Comparison of ENCODE assay signal across 39 cellular contexts in genomic region chr14:37610945-37611523, GRCh38. TPM values are rescaled to one million over a fixed set of nuclear protein-coding genes. Genes with fewer than 3 reads are reported as not detected.
DNase-seq lines count a peak whose midpoint lies in the region; ATAC-seq, FAIRE-seq and TF ChIP-seq lines count a peak whose summit lies in the region.
"Had no signal": no experiment of that assay in that cellular context is flagged by ENCODE, and none has a peak within 500 bp of the region (broad histone marks: within the 10 kb centered on the region; RNA-seq: fewer than 3 reads in every experiment).

No MANE protein-coding gene starts in this region.

- POLR2A ChIA-PET in HepG2 (lab: Yijun Ruan, JAX), result interaction anchor here (3.6 kb wide), 1 partner anchor 16 kb away, joined by 13 read pairs; the partner anchor contains the start of genes FOXA1 and TTC6

- H3K4me3 ChIP-seq in HepG2 (replicated peaks in 1 of 3; ENCODE audit: insufficient read depth in 1 of 3, low read depth in 2 of 3, low read length in 3 of 3) (no peak overlapping the region), upper lobe of right lung (no peak overlapping the region)
- H3K4me3 ChIP-seq: colonic mucosa, esophagus muscularis mucosa, GM23248, right atrium auricular region had no signal

- no peaks in the 10 kb centered on the region for H3K4me1 Mint-ChIP-seq in activated T-cell treated with anti-CD3 and anti-CD28 coated beads, Interleukin-2, amount 50 U/mL, for 72 hours (ENCODE audit: low read depth)
- no peaks in the 10 kb centered on the region for H3K4me1 Mint-ChIP-seq in activated T-cell treated with anti-CD3 and anti-CD28 coated beads, Interleukin-2, amount 50 U/mL, for 4 hours (ENCODE audit: low read depth)
- peaks cover 5% of the 10 kb centered on the region for H3K4me1 Mint-ChIP-seq in endothelial cell (ENCODE audit: unreplicated experiment)
- H3K4me1 Mint-ChIP-seq: activated naive CD8-positive, alpha-beta T cell treated with anti-CD3 and anti-CD28 coated beads, Interleukin-2, amount 10 ng/mL, durations not matched to agents 7 days and 5 days; brain; IgD-negative memory B cell; stimulated activated effector memory CD8-positive, alpha-beta T cell treated with anti-CD3 and anti-CD28 coated beads, Interleukin-12 subunit alpha, Interleukin-12 subunit beta, amount 100 ng/mL, for 72 hours had no signal

- peaks cover 7 to 20% of the 10 kb centered on the region in 2 donors for H3K36me3 Mint-ChIP-seq in activated T-cell treated with anti-CD3 and anti-CD28 coated beads, Interleukin-2, amount 50 U/mL, for 72 hours (ENCODE audit: insufficient read depth in 2 of 2)
- peaks cover 2% of the 10 kb centered on the region for H3K36me3 Mint-ChIP-seq in activated T-cell treated with anti-CD3 and anti-CD28 coated beads, Interleukin-2, amount 50 U/mL, for 4 hours (ENCODE audit: insufficient read depth)
- peaks cover 17% of the 10 kb centered on the region for H3K36me3 Mint-ChIP-seq in endothelial cell (ENCODE audit: low read depth, unreplicated experiment)
- H3K36me3 Mint-ChIP-seq: activated naive CD8-positive, alpha-beta T cell treated with anti-CD3 and anti-CD28 coated beads, Interleukin-2, amount 10 ng/mL, durations not matched to agents 7 days and 5 days; brain; IgD-negative memory B cell; stimulated activated effector memory CD8-positive, alpha-beta T cell treated with anti-CD3 and anti-CD28 coated beads, Interleukin-12 subunit alpha, Interleukin-12 subunit beta, amount 100 ng/mL, for 72 hours had no signal

- TF ChIP-seq CTCF in endothelial cell (IDR thresholded peaks at IDR 0.05; ENCODE audit: unreplicated experiment), result no peak
- no peak for TF ChIP-seq CTCF in HepG2 (CRISPR knock-in tag; IDR thresholded peaks at IDR 0.05)
- TF ChIP-seq CTCF in upper lobe of right lung (IDR thresholded peaks at IDR 0.05), result no peak

- no peaks in the 10 kb centered on the region for H3K79me2 ChIP-seq in HepG2 (ENCODE audit: insufficient read depth, low read length)

- TF ChIP-seq RAD21 in HepG2 (CRISPR knock-in tag; IDR thresholded peaks at IDR 0.05), result no peak

- H3K27me3 ChIP-seq in HepG2 (ENCODE audit: control insufficient read depth in 1 of 2, insufficient read depth in 2 of 2, low read length in 2 of 2) (no peaks in the 10 kb centered on the region), upper lobe of right lung (peaks cover 4% of the 10 kb centered on the region)
- H3K27me3 ChIP-seq: colonic mucosa had no signal

- in situ Hi-C loops in HepG2 (cut with HindIII; ENCODE audit: extremely low pct_ligation_motif_present, low pct_unique_long_range_greater_than_20kb), result no loop called here

- TF ChIP-seq EP300 in HepG2 (IDR thresholded peaks at IDR 0.05; ENCODE audit: low read depth in 2 of 2, low read length in 2 of 2) (no peak), HepG2 (CRISPR knock-in tag; IDR thresholded peaks at IDR 0.05; ENCODE audit: borderline replicate concordance) (no peak)

- ATAC-seq in activated T-cell treated with anti-CD3 and anti-CD28 coated beads, Interleukin-2, amount 50 U/mL, for 72 hours (replicated peaks in 1 of 2), result no peak
- ATAC-seq in activated T-cell treated with anti-CD3 and anti-CD28 coated beads, Interleukin-2, amount 50 U/mL, for 4 hours, result no peak
- no peak for ATAC-seq in HepG2
- ATAC-seq in upper lobe of right lung, result peak; percentile 27
- no peak for ATAC-seq in GM19324 (IDR thresholded peaks at IDR 0.05; ENCODE audit: low FRiP score, unreplicated experiment)
- ATAC-seq: activated CD8-positive, alpha-beta T cell treated with anti-CD3 and anti-CD28 coated beads, Interleukin-2, amount 10 ng/mL, durations not matched to agents 7 days and 5 days; effector memory CD8-positive, alpha-beta T cell; stimulated activated effector memory CD8-positive, alpha-beta T cell treated with anti-CD3 and anti-CD28 coated beads, Interleukin-12 subunit alpha, Interleukin-12 subunit beta, amount 100 ng/mL, for 72 hours had no signal

- no peak overlapping the region for H3K4me3 Mint-ChIP-seq in activated T-cell treated with anti-CD3 and anti-CD28 coated beads, Interleukin-2, amount 50 U/mL, for 72 hours
- no peak overlapping the region for H3K4me3 Mint-ChIP-seq in activated T-cell treated with anti-CD3 and anti-CD28 coated beads, Interleukin-2, amount 50 U/mL, for 4 hours
- H3K4me3 Mint-ChIP-seq in endothelial cell (ENCODE audit: unreplicated experiment), result peak overlapping the region; percentile 51
- H3K4me3 Mint-ChIP-seq: activated CD8-positive, alpha-beta T cell treated with anti-CD3 and anti-CD28 coated beads, Interleukin-2, amount 10 ng/mL, durations not matched to agents 7 days and 5 days; activated naive CD8-positive, alpha-beta T cell treated with anti-CD3 and anti-CD28 coated beads, Interleukin-2, amount 10 ng/mL, durations not matched to agents 7 days and 5 days; CD4-positive, alpha-beta T cell; effector memory CD8-positive, alpha-beta T cell; IgD-negative memory B cell; natural killer cell treated with Interleukin-12 subunit alpha and Interleukin-12 subunit beta and Interleukin-15 and Interleukin-18, amount 100 ng/mL, for 72 hours; stimulated activated effector memory CD8-positive, alpha-beta T cell treated with anti-CD3 and anti-CD28 coated beads, Interleukin-12 subunit alpha, Interleukin-12 subunit beta, amount 100 ng/mL, for 72 hours; T-helper 1 cell treated with Interleukin-12 subunit alpha and Interleukin-12 subunit beta and Interleukin-4 antibody, amounts not matched to agents 30 μg/mL and 1 μg/mL, for 36 hours had no signal

- H3K4me1 ChIP-seq in HepG2 (ENCODE audit: insufficient read depth, low read length) (peaks cover 20% of the 10 kb centered on the region), upper lobe of right lung (no peaks in the 10 kb centered on the region)
- H3K4me1 ChIP-seq: colonic mucosa, right atrium auricular region had no signal

- peaks cover 5 to 7% of the 10 kb centered on the region in 2 experiments; a peak in 4 of 5 replicates for H3K36me3 ChIP-seq in HepG2 (replicated peaks in 1 of 2; ENCODE audit: control insufficient read depth in 1 of 2, insufficient read depth in 2 of 2, low read length in 2 of 2)
- no peaks in the 10 kb centered on the region for H3K36me3 ChIP-seq in upper lobe of right lung
- H3K36me3 ChIP-seq: colonic mucosa, esophagus muscularis mucosa, right atrium auricular region had no signal

- DNase-seq in activated T-cell treated with anti-CD3 and anti-CD28 coated beads, Interleukin-2, amount 50 U/mL, for 72 hours, result no peak
- DNase-seq in activated T-cell treated with anti-CD3 and anti-CD28 coated beads, Interleukin-2, amount 50 U/mL, for 4 hours, result no peak
- DNase-seq in endothelial cell (ENCODE audit: low spot score), result no peak
- no peak for DNase-seq in HepG2 (ENCODE audit: low spot score)
- no peak for DNase-seq in upper lobe of right lung
- no peak for DNase-seq in activated CD8-positive, alpha-beta memory T cell treated with anti-CD3 and anti-CD28 coated beads, Interleukin-2, amount 50 U/mL, for 4 hours
- DNase-seq in NCI-H1048 (lab: John Stamatoyannopoulos, UW), result no peak
- DNase-seq: activated CD4-positive, CD25-positive, alpha-beta regulatory T cell treated with anti-CD3 and anti-CD28 coated beads, Interleukin-2, amount 50 U/mL, for 72 hours; activated CD8-positive, alpha-beta T cell treated with anti-CD3 and anti-CD28 coated beads, Interleukin-2, amount 10 ng/mL, durations not matched to agents 7 days and 5 days; activated gamma-delta T cell; activated naive CD8-positive, alpha-beta T cell treated with anti-CD3 and anti-CD28 coated beads, Interleukin-2, amount 10 ng/mL, durations not matched to agents 7 days and 5 days; activated T-cell treated with anti-CD3 and anti-CD28 coated beads for 4 hours; CD4-positive, alpha-beta T cell; colonic mucosa; effector memory CD8-positive, alpha-beta T cell; EL; GM23248; hippocampal formation; NCI-H1092; NCI-H1694 treated with DMSO at 0.1 percent for 48 hours; OCI-M1; SK-N-SH; stimulated activated CD4-positive, alpha-beta T cell treated with anti-CD3 and anti-CD28 coated beads, Interleukin-12 subunit alpha, Interleukin-12 subunit beta, amount 100 ng/mL, for 4 hours; stimulated activated CD4-positive, alpha-beta T cell treated with anti-CD3 and anti-CD28 coated beads, Interleukin-4, amount 100 ng/mL, for 24 hours had no signal

- no peak overlapping the region for H2AFZ ChIP-seq in HepG2 (ENCODE audit: low read length)
- H2AFZ ChIP-seq: GM23248 had no signal

- no TSS peak for BruUV-seq in HepG2 (replicated peaks; lab: Mats Ljungman, UMichigan)

- WGBS in HepG2 (ENCODE audit: low lambda C conversion rate), result 98% methylated on average over 52 of the region's 52 CpGs

- no peak overlapping the region for H3K9ac ChIP-seq in HepG2 (ENCODE audit: insufficient read depth, low read depth, low read length)
- H3K9ac ChIP-seq: GM23248, SK-N-SH had no signal

- H3K4me2 ChIP-seq in HepG2 (ENCODE audit: low read depth, low read length), result no peak overlapping the region
- H3K4me2 ChIP-seq: SK-N-SH had no signal

- intact Hi-C loops in HepG2 (cut with micrococcal nuclease; ENCODE audit: unreplicated experiment), result no loop called here
- intact Hi-C loops in upper lobe of right lung (cut with DNase I), result no loop called here

- peaks cover 37% of the 10 kb centered on the region for H3K27me3 Mint-ChIP-seq in activated T-cell treated with anti-CD3 and anti-CD28 coated beads, Interleukin-2, amount 50 U/mL, for 72 hours (ENCODE audit: low read depth)
- peaks cover 20% of the 10 kb centered on the region for H3K27me3 Mint-ChIP-seq in activated T-cell treated with anti-CD3 and anti-CD28 coated beads, Interleukin-2, amount 50 U/mL, for 4 hours (ENCODE audit: low read depth)
- H3K27me3 Mint-ChIP-seq in endothelial cell (ENCODE audit: unreplicated experiment), result peaks cover 10% of the 10 kb centered on the region

- H3K9me3 ChIP-seq in HepG2 (ENCODE audit: low read length) (peaks cover 30% of the 10 kb centered on the region), upper lobe of right lung (peaks cover 17% of the 10 kb centered on the region)
- H3K9me3 ChIP-seq: colonic mucosa, SK-N-SH had no signal

- peak overlapping the region; percentile 58 for H3K27ac Mint-ChIP-seq in activated T-cell treated with anti-CD3 and anti-CD28 coated beads, Interleukin-2, amount 50 U/mL, for 72 hours
- no peak overlapping the region for H3K27ac Mint-ChIP-seq in endothelial cell (ENCODE audit: unreplicated experiment)
- H3K27ac Mint-ChIP-seq: activated CD8-positive, alpha-beta T cell treated with anti-CD3 and anti-CD28 coated beads, Interleukin-2, amount 10 ng/mL, durations not matched to agents 7 days and 5 days; activated naive CD8-positive, alpha-beta T cell treated with anti-CD3 and anti-CD28 coated beads, Interleukin-2, amount 10 ng/mL, durations not matched to agents 7 days and 5 days; brain; CD4-positive, alpha-beta T cell; effector memory CD8-positive, alpha-beta T cell; IgD-negative memory B cell; natural killer cell treated with Interleukin-12 subunit alpha and Interleukin-12 subunit beta and Interleukin-15 and Interleukin-18, amount 100 ng/mL, for 72 hours; stimulated activated effector memory CD8-positive, alpha-beta T cell treated with anti-CD3 and anti-CD28 coated beads, Interleukin-12 subunit alpha, Interleukin-12 subunit beta, amount 100 ng/mL, for 72 hours; T-helper 1 cell treated with Interleukin-12 subunit alpha and Interleukin-12 subunit beta and Interleukin-4 antibody, amounts not matched to agents 30 μg/mL and 1 μg/mL, for 36 hours had no signal

- no peak for FAIRE-seq in HepG2 (lab: Jason Lieb, UNC)
- FAIRE-seq: frontal cortex, GM12892, islet of Langerhans, urothelium cell line had no signal

- H4K20me1 ChIP-seq in HepG2 (ENCODE audit: insufficient read depth, low read length), result no peaks in the 10 kb centered on the region

- H3K27ac ChIP-seq in HepG2 (ENCODE audit: extremely low read length, insufficient read depth, low read length) (no peak overlapping the region), upper lobe of right lung (no peak overlapping the region)
- H3K27ac ChIP-seq: colonic mucosa, esophagus muscularis mucosa, GM23248, right atrium auricular region had no signal

- peaks cover 5 to 16% of the 10 kb centered on the region in 2 donors for H3K9me3 Mint-ChIP-seq in activated T-cell treated with anti-CD3 and anti-CD28 coated beads, Interleukin-2, amount 50 U/mL, for 72 hours
- H3K9me3 Mint-ChIP-seq in activated T-cell treated with anti-CD3 and anti-CD28 coated beads, Interleukin-2, amount 50 U/mL, for 4 hours, result peaks cover 40% of the 10 kb centered on the region
- H3K9me3 Mint-ChIP-seq in endothelial cell (ENCODE audit: unreplicated experiment), result peaks cover 5% of the 10 kb centered on the region

- CTCF ChIA-PET in HepG2 (lab: Yijun Ruan, JAX; ENCODE audit: low intra/inter-chr PET ratio, low total read pairs), result no interaction called here

- no peak for TF ChIP-seq POLR2A in HepG2 (IDR thresholded peaks at IDR 0.05; ENCODE audit: insufficient read depth in 1 of 2, low read depth in 2 of 2, low read length in 2 of 2)

RNA-seq across cellular contexts. Expression of gene TTC6, which starts 15.6 kb away (rescaled TPM):
- not detected for total RNA-seq in activated T-cell treated with anti-CD3 and anti-CD28 coated beads, Interleukin-2, amount 50 U/mL, for 72 hours
- total RNA-seq in activated T-cell treated with anti-CD3 and anti-CD28 coated beads, Interleukin-2, amount 50 U/mL, for 4 hours, result not detected
- total RNA-seq in endothelial cell (ENCODE audit: unreplicated experiment) (8.5 TPM), HepG2 (2016; rRNA removed; fragmentation: Illumina TruSeq; extraction: Trizol) (13.2 and 27.4 TPM in 2 replicates), upper lobe of right lung (7.9 TPM)
- 21.5 and 24.0 TPM in 2 replicates for total RNA-seq in HepG2 (2016; cell fraction: cytosol; rRNA removed; fragmentation: Illumina TruSeq; extraction: Trizol; ENCODE audit: low read depth)
- 11.2 and 26.5 TPM in 2 replicates for total RNA-seq in HepG2 (2016; cell fraction: insoluble cytoplasmic fraction; rRNA removed; fragmentation: Illumina TruSeq; extraction: Trizol)
- 16.2 and 16.4 TPM in 2 replicates for total RNA-seq in HepG2 (2016; cell fraction: membrane; rRNA removed; fragmentation: Illumina TruSeq; extraction: Trizol)
- total RNA-seq in HepG2 (2016; cell fraction: nucleus; rRNA removed; fragmentation: Illumina TruSeq; extraction: Trizol), result 87.8 and 88.1 TPM in 2 replicates
- 8.6 and 9.3 TPM in 2 replicates for polyA plus RNA-seq in HepG2 (2011; rRNA removed)
- polyA plus RNA-seq in HepG2 (2011; cell fraction: cytosol; rRNA removed), result 2.6 and 3.9 TPM in 2 replicates
- polyA plus RNA-seq in HepG2 (2011; cell fraction: nucleus; rRNA removed), result 28.3 and 28.6 TPM in 2 replicates
- 7.9 and 8.5 TPM in 2 replicates for polyA plus RNA-seq in HepG2 (2012)
- 3.5 and 4.5 TPM in 2 replicates for polyA plus RNA-seq in HepG2 (2016; cell fraction: cytosol; fragmentation: Illumina TruSeq; extraction: Trizol; ENCODE audit: low read depth)
- 5.4 and 8.4 TPM in 2 replicates for polyA plus RNA-seq in HepG2 (2016; cell fraction: insoluble cytoplasmic fraction; fragmentation: Illumina TruSeq; extraction: Trizol; ENCODE audit: low read depth)
- polyA plus RNA-seq in HepG2 (2016; cell fraction: membrane; fragmentation: Illumina TruSeq; extraction: Trizol; ENCODE audit: low read depth), result 4.9 and 5.2 TPM in 2 replicates
- 52.2 and 52.8 TPM in 2 replicates for polyA plus RNA-seq in HepG2 (2016; cell fraction: nucleus; fragmentation: Illumina TruSeq; extraction: Trizol; ENCODE audit: insufficient read depth, low read depth)
- 0.61 and 8.5 TPM in 2 replicates for polyA minus RNA-seq in HepG2 (2011; rRNA and poly(A)+ RNA removed; ENCODE audit: low replicate concordance)
- 4.9 and 5.1 TPM in 2 replicates for polyA minus RNA-seq in HepG2 (2011; cell fraction: cytosol; rRNA and poly(A)+ RNA removed)
- polyA minus RNA-seq in HepG2 (2011; cell fraction: nucleus; rRNA and poly(A)+ RNA removed), result 136 TPM in 2 replicates
- total RNA-seq: activated CD8-positive, alpha-beta T cell treated with anti-CD3 and anti-CD28 coated beads, Interleukin-2, amount 10 ng/mL, durations not matched to agents 7 days and 5 days; activated naive CD8-positive, alpha-beta T cell treated with anti-CD3 and anti-CD28 coated beads, Interleukin-2, amount 10 ng/mL, durations not matched to agents 7 days and 5 days; CD4-positive, alpha-beta T cell; esophagus muscularis mucosa; GM23248; mononuclear cell; natural killer cell treated with Interleukin-12 subunit alpha and Interleukin-12 subunit beta and Interleukin-15 and Interleukin-18, amount 100 ng/mL, for 72 hours; osteocyte; right atrium auricular region had no signal
- polyA plus RNA-seq: GM23248, IgD-negative memory B cell, SK-N-SH had no signal

RNA-seq across cellular contexts. Expression of gene FOXA1, which starts 16.0 kb away (rescaled TPM):
- total RNA-seq in activated T-cell treated with anti-CD3 and anti-CD28 coated beads, Interleukin-2, amount 50 U/mL, for 72 hours, result under 1 TPM; 0.17 to 0.97 TPM
- under 1 TPM; 0.34 to 0.68 (median 0.35) TPM for total RNA-seq in activated T-cell treated with anti-CD3 and anti-CD28 coated beads, Interleukin-2, amount 50 U/mL, for 4 hours
- total RNA-seq in endothelial cell (ENCODE audit: unreplicated experiment), result 5.2 TPM
- 58.1 and 58.6 TPM in 2 replicates for total RNA-seq in HepG2 (2016; rRNA removed; fragmentation: Illumina TruSeq; extraction: Trizol)
- total RNA-seq in HepG2 (2016; cell fraction: cytosol; rRNA removed; fragmentation: Illumina TruSeq; extraction: Trizol; ENCODE audit: low read depth), result 14.5 and 16.1 TPM in 2 replicates
- 51.7 and 53.7 TPM in 2 replicates for total RNA-seq in HepG2 (2016; cell fraction: insoluble cytoplasmic fraction; rRNA removed; fragmentation: Illumina TruSeq; extraction: Trizol)
- 58.2 and 61.8 TPM in 2 replicates for total RNA-seq in HepG2 (2016; cell fraction: membrane; rRNA removed; fragmentation: Illumina TruSeq; extraction: Trizol)
- total RNA-seq in HepG2 (2016; cell fraction: nucleus; rRNA removed; fragmentation: Illumina TruSeq; extraction: Trizol), result 59.1 and 60.1 TPM in 2 replicates
- polyA plus RNA-seq in HepG2 (2011; rRNA removed), result 43.4 and 47.6 TPM in 2 replicates
- polyA plus RNA-seq in HepG2 (2011; cell fraction: cytosol; rRNA removed), result 41.8 and 44.7 TPM in 2 replicates
- polyA plus RNA-seq in HepG2 (2011; cell fraction: nucleus; rRNA removed), result 54.5 and 66.1 TPM in 2 replicates
- 32.0 and 32.4 TPM in 2 replicates for polyA plus RNA-seq in HepG2 (2012)
- 9.3 and 9.9 TPM in 2 replicates for polyA plus RNA-seq in HepG2 (2016; cell fraction: cytosol; fragmentation: Illumina TruSeq; extraction: Trizol; ENCODE audit: low read depth)
- 93.1 and 102 TPM in 2 replicates for polyA plus RNA-seq in HepG2 (2016; cell fraction: insoluble cytoplasmic fraction; fragmentation: Illumina TruSeq; extraction: Trizol; ENCODE audit: low read depth)
- 37.3 and 39.0 TPM in 2 replicates for polyA plus RNA-seq in HepG2 (2016; cell fraction: membrane; fragmentation: Illumina TruSeq; extraction: Trizol; ENCODE audit: low read depth)
- 98.8 and 112 TPM in 2 replicates for polyA plus RNA-seq in HepG2 (2016; cell fraction: nucleus; fragmentation: Illumina TruSeq; extraction: Trizol; ENCODE audit: insufficient read depth, low read depth)
- 4.0 and 60.9 TPM in 2 replicates for polyA minus RNA-seq in HepG2 (2011; rRNA and poly(A)+ RNA removed; ENCODE audit: low replicate concordance)
- polyA minus RNA-seq in HepG2 (2011; cell fraction: cytosol; rRNA and poly(A)+ RNA removed), result 54.0 and 57.6 TPM in 2 replicates
- polyA minus RNA-seq in HepG2 (2011; cell fraction: nucleus; rRNA and poly(A)+ RNA removed), result 76.0 and 85.0 TPM in 2 replicates
- total RNA-seq in upper lobe of right lung, result 20.6 TPM
- total RNA-seq: activated CD8-positive, alpha-beta T cell treated with anti-CD3 and anti-CD28 coated beads, Interleukin-2, amount 10 ng/mL, durations not matched to agents 7 days and 5 days; activated naive CD8-positive, alpha-beta T cell treated with anti-CD3 and anti-CD28 coated beads, Interleukin-2, amount 10 ng/mL, durations not matched to agents 7 days and 5 days; CD4-positive, alpha-beta T cell; frontal cortex; GM23248; natural killer cell treated with Interleukin-12 subunit alpha and Interleukin-12 subunit beta and Interleukin-15 and Interleukin-18, amount 100 ng/mL, for 72 hours; osteocyte; right atrium auricular region; temporal lobe had no signal
- polyA plus RNA-seq: IgD-negative memory B cell, SK-N-SH had no signal
